ENCODE assay signal across 1 cellular context in the genomic region with DNA sequence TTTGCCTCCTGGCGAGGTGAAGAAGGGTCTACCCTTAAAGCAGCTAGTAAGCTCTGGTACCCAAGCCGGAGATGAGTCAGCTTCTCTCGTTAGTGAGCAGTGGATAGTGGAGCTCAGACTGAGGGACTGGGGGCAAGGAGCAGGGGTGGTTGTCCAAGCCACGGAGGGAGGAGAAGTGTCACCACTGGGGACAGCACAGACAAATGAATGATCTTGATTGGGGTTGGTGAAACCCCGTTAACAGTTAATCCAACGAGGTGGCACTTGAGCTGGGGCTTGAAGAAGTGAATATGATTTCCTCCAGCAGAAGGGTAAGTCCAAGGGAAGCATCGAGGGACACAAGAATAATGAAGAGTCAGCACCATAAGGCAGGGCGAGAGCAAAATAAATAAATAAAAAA.
TF ChIP-seq lines count a peak whose summit lies in the region.

No MANE protein-coding gene starts in this region.

TF ChIP-seq in IMR-90, 13 proteins besides CTCF, POLR2A, EP300 and RAD21:
- TF ChIP-seq, protein P1, sequence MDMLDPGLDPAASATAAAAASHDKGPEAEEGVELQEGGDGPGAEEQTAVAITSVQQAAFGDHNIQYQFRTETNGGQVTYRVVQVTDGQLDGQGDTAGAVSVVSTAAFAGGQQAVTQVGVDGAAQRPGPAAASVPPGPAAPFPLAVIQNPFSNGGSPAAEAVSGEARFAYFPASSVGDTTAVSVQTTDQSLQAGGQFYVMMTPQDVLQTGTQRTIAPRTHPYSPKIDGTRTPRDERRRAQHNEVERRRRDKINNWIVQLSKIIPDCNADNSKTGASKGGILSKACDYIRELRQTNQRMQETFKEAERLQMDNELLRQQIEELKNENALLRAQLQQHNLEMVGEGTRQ (IDR thresholded peaks at IDR 0.05; ENCODE audit: low read depth, low read length): no peak
- TF ChIP-seq MAFK (IDR thresholded peaks at IDR 0.05; ENCODE audit: low read depth, low read length) (no peak), RFX5 (IDR thresholded peaks at IDR 0.05; ENCODE audit: low read depth, low read length) (no peak), CEBPB (IDR thresholded peaks at IDR 0.05; ENCODE audit: low read depth, low read length) (no peak), MXI1 (IDR thresholded peaks at IDR 0.05; ENCODE audit: borderline replicate concordance, low read depth, low read length) (no peak), CHD1 (IDR thresholded peaks at IDR 0.05; ENCODE audit: low read depth, low read length) (no peak), NFE2L2 (IDR thresholded peaks at IDR 0.05; ENCODE audit: low read depth, low read length) (no peak), RCOR1 (IDR thresholded peaks at IDR 0.05; ENCODE audit: insufficient replicate concordance, low read length) (no peak), BHLHE40 (IDR thresholded peaks at IDR 0.05; ENCODE audit: low read depth, low read length) (no peak), MAZ (IDR thresholded peaks at IDR 0.05; ENCODE audit: borderline replicate concordance, low read depth, low read length) (no peak), FOS (IDR thresholded peaks at IDR 0.05; ENCODE audit: low read depth, low read length) (no peak)
